Comparison of ENCODE assay signal across 8 cellular contexts in genomic region chr2:84945838-84946203, GRCh38. TPM values are rescaled to one million over a fixed set of nuclear protein-coding genes. Genes with fewer than 3 reads are reported as not detected.
DNase-seq lines count a peak whose midpoint lies in the region; ATAC-seq and TF ChIP-seq lines count a peak whose summit lies in the region.
"Not testable (repeated sequence)": the region's sequence is repeated elsewhere in the genome, so short reads cannot be mapped to it uniquely, and the experiment has no call there.

No MANE protein-coding gene starts in this region.

- not testable (repeated sequence) for H3F3A ChIP-seq in SK-N-SH (replicated peaks; ENCODE audit: insufficient read depth)

- WGBS in SK-N-SH (ENCODE audit: low lambda C conversion rate) = 49% methylated on average over 3 of the region's 3 CpGs
- 51 to 70% methylated on average over 2 to 3 of the region's 3 CpGs for WGBS in esophagus, 2 donors
- 50 to 88% (median 70%) methylated on average over 2 to 3 of the region's 3 CpGs for WGBS in stomach, 5 donors

- not testable (repeated sequence) for H3K9me3 ChIP-seq in CD4-positive, CD25-positive, alpha-beta regulatory T cell (ENCODE audit: control insufficient read depth in 2 of 2, low read length in 2 of 2); HEK293 (ENCODE audit: control insufficient read depth, insufficient read depth, low read depth, low read length); SK-N-SH; esophagus (ENCODE audit: control insufficient read depth in 2 of 2, insufficient read depth in 1 of 2, low read depth in 1 of 2, low read length in 1 of 2); stomach

- peaks cover 10 to 36% (median 29%) of the 10 kb centered on the region in 4 donors for H3K4me1 Mint-ChIP-seq in CD4-positive, CD25-positive, alpha-beta regulatory T cell
- H3K4me1 Mint-ChIP-seq in activated naive CD8-positive, alpha-beta T cell treated with anti-CD3 and anti-CD28 coated beads, Interleukin-2, amount 50 U/mL, for 24 hours = peaks cover 61% of the 10 kb centered on the region
- H3K4me1 Mint-ChIP-seq in natural killer cell treated with Interleukin-12 subunit alpha and Interleukin-12 subunit beta and Interleukin-15 and Interleukin-18, amount 100 ng/mL, for 72 hours (ENCODE audit: low read depth in 2 of 2) = peaks cover 25 to 30% of the 10 kb centered on the region in 2 donors

- TF ChIP-seq EP300 in SK-N-SH (IDR thresholded peaks at IDR 0.05; ENCODE audit: borderline replicate concordance in 1 of 2, low read depth in 1 of 2, low read length in 1 of 2); stomach (IDR thresholded peaks at IDR 0.05): not testable (repeated sequence)

- not testable (repeated sequence) for TF ChIP-seq RAD21 in SK-N-SH (IDR thresholded peaks at IDR 0.05; ENCODE audit: low read length)

- not testable (repeated sequence) for TF ChIP-seq CTCF in HEK293 (tag by site-specific recombination; IDR thresholded peaks at IDR 0.05); SK-N-SH (IDR thresholded peaks at IDR 0.05); stomach (IDR thresholded peaks at IDR 0.05)

- H3K4me3 ChIP-seq in CD4-positive, CD25-positive, alpha-beta regulatory T cell (ENCODE audit: low read depth, low read length) = peak overlapping the region; percentile 78
- not testable (repeated sequence) for H3K4me3 ChIP-seq in HEK293 (ENCODE audit: low read depth, low read length); SK-N-SH (ENCODE audit: low read depth in 2 of 2, low read length in 1 of 2); esophagus (ENCODE audit: low read depth in 1 of 2, low read length in 2 of 2); stomach

- ATAC-seq in CD4-positive, CD25-positive, alpha-beta regulatory T cell (ENCODE audit: low read depth in 2 of 2); natural killer cell treated with Interleukin-12 subunit alpha and Interleukin-12 subunit beta and Interleukin-15 and Interleukin-18, amount 100 ng/mL, for 72 hours: not testable (repeated sequence)
- peak; percentile 3 for ATAC-seq in activated naive CD8-positive, alpha-beta T cell treated with anti-CD3 and anti-CD28 coated beads, Interleukin-2, amount 50 U/mL, for 24 hours

- not testable (repeated sequence) for H4K20me1 ChIP-seq in SK-N-SH (ENCODE audit: insufficient read depth)

- not testable (repeated sequence) for H3K9me2 ChIP-seq in SK-N-SH

- peaks cover 18% of the 10 kb centered on the region for H3K4me1 ChIP-seq in CD4-positive, CD25-positive, alpha-beta regulatory T cell (ENCODE audit: control insufficient read depth, insufficient read depth, low read length, poor library complexity, severe bottlenecking)
- H3K4me1 ChIP-seq in HEK293 (ENCODE audit: control insufficient read depth, insufficient read depth, low read length); SK-N-SH (ENCODE audit: control insufficient read depth in 1 of 2, insufficient read depth in 2 of 2, low read depth in 1 of 2, low read length in 1 of 2); esophagus (ENCODE audit: control insufficient read depth in 2 of 2, insufficient read depth in 2 of 2, low read length in 1 of 2): not testable (repeated sequence)
- H3K4me1 ChIP-seq in stomach = peaks cover 0 to 17% (median 2%) of the 10 kb centered on the region in 4 donors

- H3K9me3 Mint-ChIP-seq in CD4-positive, CD25-positive, alpha-beta regulatory T cell; activated naive CD8-positive, alpha-beta T cell treated with anti-CD3 and anti-CD28 coated beads, Interleukin-2, amount 50 U/mL, for 24 hours; natural killer cell treated with Interleukin-12 subunit alpha and Interleukin-12 subunit beta and Interleukin-15 and Interleukin-18, amount 100 ng/mL, for 72 hours: not testable (repeated sequence)

- not testable (repeated sequence) for H3K27me3 Mint-ChIP-seq in CD4-positive, CD25-positive, alpha-beta regulatory T cell; activated naive CD8-positive, alpha-beta T cell treated with anti-CD3 and anti-CD28 coated beads, Interleukin-2, amount 50 U/mL, for 24 hours; natural killer cell treated with Interleukin-12 subunit alpha and Interleukin-12 subunit beta and Interleukin-15 and Interleukin-18, amount 100 ng/mL, for 72 hours

- H3K27ac ChIP-seq in CD4-positive, CD25-positive, alpha-beta regulatory T cell (ENCODE audit: insufficient read depth, low read length, poor library complexity, severe bottlenecking) = peak overlapping the region; percentile 80
- H3K27ac ChIP-seq in HEK293 (ENCODE audit: extremely low read depth, low read depth, low read length) = not testable (repeated sequence)
- H3K27ac ChIP-seq in SK-N-SH (ENCODE audit: low read depth in 2 of 2, low read length in 1 of 2) (peak overlapping the region in 1 of 2 experiments; percentile 75; a peak in 2 of 4 replicates), esophagus (ENCODE audit: low read depth in 2 of 2, low read length in 1 of 2) (peak overlapping the region; percentile 87 to 89), stomach (peak overlapping the region in 4 of 5 donors; percentile 55 to 78 (median 66))

- not testable (repeated sequence) for TF ChIP-seq POLR2A in stomach (IDR thresholded peaks at IDR 0.05)

- not testable (repeated sequence) for H3K79me2 ChIP-seq in SK-N-SH (ENCODE audit: insufficient read depth)

- not testable (repeated sequence) for H3K36me3 ChIP-seq in CD4-positive, CD25-positive, alpha-beta regulatory T cell (ENCODE audit: control insufficient read depth, insufficient read depth, low read length); HEK293 (ENCODE audit: control insufficient read depth in 2 of 2, insufficient read depth in 1 of 2, low read length in 2 of 2); SK-N-SH (replicated peaks in 1 of 2; ENCODE audit: control insufficient read depth in 1 of 2, insufficient read depth in 2 of 2, low read length in 1 of 2); esophagus (ENCODE audit: control insufficient read depth in 2 of 2, insufficient read depth in 2 of 2, low read length in 1 of 2); stomach

- H3K36me3 Mint-ChIP-seq in CD4-positive, CD25-positive, alpha-beta regulatory T cell; activated naive CD8-positive, alpha-beta T cell treated with anti-CD3 and anti-CD28 coated beads, Interleukin-2, amount 50 U/mL, for 24 hours (ENCODE audit: low read depth); natural killer cell treated with Interleukin-12 subunit alpha and Interleukin-12 subunit beta and Interleukin-15 and Interleukin-18, amount 100 ng/mL, for 72 hours: not testable (repeated sequence)

- POLR2A ChIA-PET in HEK293 (lab: Yijun Ruan, JAX) (interaction anchor here (0.6 to 1.7 kb wide), 5 partner anchors 8 to 39 kb away, joined by 3 to 9 read pairs (median 6); no protein-coding TSS in a partner anchor), SK-N-SH (lab: Yijun Ruan, JAX) (interaction anchor here (0.7 kb wide), 1 partner anchor 40 kb away, joined by 4 read pairs; the partner anchor contains the start of gene TMSB10)

- H3K4me3 Mint-ChIP-seq in CD4-positive, CD25-positive, alpha-beta regulatory T cell = peak overlapping the region in 2 of 4 donors; percentile 46 to 76
- H3K4me3 Mint-ChIP-seq in activated naive CD8-positive, alpha-beta T cell treated with anti-CD3 and anti-CD28 coated beads, Interleukin-2, amount 50 U/mL, for 24 hours = peak overlapping the region; percentile 33
- peak overlapping the region; percentile 68 for H3K4me3 Mint-ChIP-seq in natural killer cell treated with Interleukin-12 subunit alpha and Interleukin-12 subunit beta and Interleukin-15 and Interleukin-18, amount 100 ng/mL, for 72 hours

- CTCF ChIA-PET in HEK293 (lab: Yijun Ruan, JAX) = interaction anchor here (0.6 to 4.0 kb wide), 3 partner anchors 20 to 1429 kb away, joined by 3 to 19 read pairs (median 3); no protein-coding TSS in a partner anchor
- CTCF ChIA-PET in SK-N-SH (lab: Yijun Ruan, JAX) = interaction anchor here (1.2 to 9.0 kb wide), 2 partner anchors 10 to 20 kb away, joined by 3 to 78 read pairs; no protein-coding TSS in a partner anchor

- H2AFZ ChIP-seq in SK-N-SH (ENCODE audit: low read depth) = not testable (repeated sequence)

- peak overlapping the region; percentile 29; the same call in 1 of the 2 replicates for H3K4me2 ChIP-seq in SK-N-SH

- H3K27me3 ChIP-seq in CD4-positive, CD25-positive, alpha-beta regulatory T cell (ENCODE audit: control insufficient read depth, insufficient read depth, low read length); SK-N-SH (ENCODE audit: insufficient read depth); esophagus (ENCODE audit: control insufficient read depth in 1 of 2, insufficient read depth in 2 of 2, low read length in 2 of 2); stomach: not testable (repeated sequence)

- H3K9ac ChIP-seq in SK-N-SH = peak overlapping the region; percentile 46

- peak in 1 of 3 donors; percentile 10 for DNase-seq in CD4-positive, CD25-positive, alpha-beta regulatory T cell
- DNase-seq in SK-N-SH; natural killer cell treated with Interleukin-12 subunit alpha and Interleukin-12 subunit beta and Interleukin-15 and Interleukin-18, amount 100 ng/mL, for 72 hours (ENCODE audit: low spot score); stomach: not testable (repeated sequence)
- peak; percentile 22 for DNase-seq in activated CD8-positive, alpha-beta memory T cell treated with anti-CD3 and anti-CD28 coated beads, Interleukin-2, amount 50 U/mL, for 4 hours
- peak; percentile 37 for DNase-seq in activated naive CD8-positive, alpha-beta T cell treated with anti-CD3 and anti-CD28 coated beads, Interleukin-2, amount 50 U/mL, for 24 hours

- intact Hi-C loops in stomach (cut with DNase I; ENCODE audit: low total_unique reads) = not testable (repeated sequence)

- H3K27ac Mint-ChIP-seq in CD4-positive, CD25-positive, alpha-beta regulatory T cell = peak overlapping the region in 2 of 3 donors; percentile 85 to 96
- H3K27ac Mint-ChIP-seq in activated naive CD8-positive, alpha-beta T cell treated with anti-CD3 and anti-CD28 coated beads, Interleukin-2, amount 50 U/mL, for 24 hours = peak overlapping the region; percentile 95
- peak overlapping the region; percentile 86 to 88 for H3K27ac Mint-ChIP-seq in natural killer cell treated with Interleukin-12 subunit alpha and Interleukin-12 subunit beta and Interleukin-15 and Interleukin-18, amount 100 ng/mL, for 72 hours

RNA-seq across cellular contexts. Expression of gene KCMF1, which starts 25.1 kb away (rescaled TPM):
- total RNA-seq in CD4-positive, CD25-positive, alpha-beta regulatory T cell = 80.0 TPM
- 10 to 100 TPM; 21.3 to 41.8 (median 28.5) TPM for polyA plus RNA-seq in CD4-positive, CD25-positive, alpha-beta regulatory T cell
- polyA plus RNA-seq in SK-N-SH (2012; rRNA removed) (37.0 and 51.2 TPM in 2 replicates), esophagus (10 to 100 TPM; 33.7 to 52.7 TPM), stomach (10 to 100 TPM; 19.0 to 45.8 (median 31.2) TPM)
- 51.9 and 60.8 TPM in 2 replicates for polyA plus RNA-seq in SK-N-SH (2012; cell fraction: cytosol; rRNA removed)
- 13.7 and 27.2 TPM in 2 replicates for polyA plus RNA-seq in SK-N-SH (2012; cell fraction: nucleus; rRNA removed)
- total RNA-seq in natural killer cell treated with Interleukin-12 subunit alpha and Interleukin-12 subunit beta and Interleukin-15 and Interleukin-18, amount 100 ng/mL, for 72 hours = 100 to 1,000 TPM in 1 of 2 donors, 10 to 100 TPM in 1; 96.1 to 117 TPM
- total RNA-seq in stomach = 10 to 100 TPM in 4 of 5 donors, 1 to 10 TPM in 1; 2.3 to 88.4 (median 47.5) TPM

RNA-seq across cellular contexts. Expression of gene TMSB10, which starts 40.4 kb away (rescaled TPM):
- total RNA-seq in CD4-positive, CD25-positive, alpha-beta regulatory T cell = 2,468 TPM
- over 10,000 TPM in 1 of 4 donors, 1,000 to 10,000 TPM in 3; 7,086 to 10,693 (median 8,015) TPM for polyA plus RNA-seq in CD4-positive, CD25-positive, alpha-beta regulatory T cell
- polyA plus RNA-seq in SK-N-SH (2012; rRNA removed) (3,924 and 7,920 TPM in 2 replicates), esophagus (1,000 to 10,000 TPM; 1,127 to 2,184 TPM), stomach (1,000 to 10,000 TPM; 1,773 to 3,520 (median 2,373) TPM)
- 5,618 and 8,173 TPM in 2 replicates for polyA plus RNA-seq in SK-N-SH (2012; cell fraction: cytosol; rRNA removed)
- 1,784 and 3,464 TPM in 2 replicates for polyA plus RNA-seq in SK-N-SH (2012; cell fraction: nucleus; rRNA removed)
- 1,000 to 10,000 TPM; 1,502 to 3,073 TPM for total RNA-seq in natural killer cell treated with Interleukin-12 subunit alpha and Interleukin-12 subunit beta and Interleukin-15 and Interleukin-18, amount 100 ng/mL, for 72 hours
- 1,000 to 10,000 TPM in 3 of 5 donors, 100 to 1,000 TPM in 2; 504 to 5,821 (median 1,954) TPM for total RNA-seq in stomach
